In the genomic region with DNA sequence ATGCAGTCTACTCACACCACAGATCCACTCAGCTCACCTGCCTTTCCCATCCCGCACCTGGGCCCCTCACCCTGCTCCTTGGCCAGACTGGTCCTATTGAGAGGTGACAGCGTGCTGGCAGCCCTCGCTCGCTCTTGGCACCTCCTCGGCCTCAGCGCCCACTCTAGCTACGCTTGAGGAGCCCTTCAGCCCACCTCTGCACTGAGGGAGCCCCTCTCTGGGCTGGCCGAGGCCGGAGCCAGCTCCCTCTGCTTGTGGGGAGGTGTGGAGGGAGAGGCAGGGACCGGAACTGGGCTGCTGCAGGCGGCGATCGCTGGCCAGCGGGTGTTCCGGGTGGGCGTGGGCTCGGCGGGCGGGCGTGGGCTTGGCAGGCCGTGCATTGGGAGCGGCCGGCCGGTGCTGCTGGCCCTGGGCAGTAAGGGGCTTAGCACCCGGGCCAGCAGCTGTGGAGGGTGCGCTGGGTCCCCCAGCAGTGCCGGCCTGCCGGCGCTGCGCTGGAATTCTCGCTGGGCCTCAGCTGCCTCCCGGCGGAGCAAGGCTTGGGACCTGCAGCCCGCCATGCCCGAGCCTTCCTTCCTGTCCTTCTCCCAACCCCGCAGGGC, we compare ENCODE assay signal across 8 cellular contexts.
"Had no signal": no experiment of that assay in that cellular context is flagged by ENCODE, and none has a peak within 500 bp of the region (broad histone marks: within the 10 kb centered on the region; RNA-seq: fewer than 3 reads in every experiment).

No MANE protein-coding gene starts in this region.

- ATAC-seq: GM23338 had no signal

- H3K27ac ChIP-seq: HL-60 had no signal

- H2AFZ ChIP-seq: GM23338 had no signal

- H3K4me3 ChIP-seq: GM23338 had no signal

- DNase-seq: H9, HCEC 1CT, HFFc6, IMR-90 had no signal

- FAIRE-seq: H1, H54 had no signal

- H3K4me2 ChIP-seq: GM23338 had no signal
